ENCODE assay signal across 11 cellular contexts in the genomic region with DNA sequence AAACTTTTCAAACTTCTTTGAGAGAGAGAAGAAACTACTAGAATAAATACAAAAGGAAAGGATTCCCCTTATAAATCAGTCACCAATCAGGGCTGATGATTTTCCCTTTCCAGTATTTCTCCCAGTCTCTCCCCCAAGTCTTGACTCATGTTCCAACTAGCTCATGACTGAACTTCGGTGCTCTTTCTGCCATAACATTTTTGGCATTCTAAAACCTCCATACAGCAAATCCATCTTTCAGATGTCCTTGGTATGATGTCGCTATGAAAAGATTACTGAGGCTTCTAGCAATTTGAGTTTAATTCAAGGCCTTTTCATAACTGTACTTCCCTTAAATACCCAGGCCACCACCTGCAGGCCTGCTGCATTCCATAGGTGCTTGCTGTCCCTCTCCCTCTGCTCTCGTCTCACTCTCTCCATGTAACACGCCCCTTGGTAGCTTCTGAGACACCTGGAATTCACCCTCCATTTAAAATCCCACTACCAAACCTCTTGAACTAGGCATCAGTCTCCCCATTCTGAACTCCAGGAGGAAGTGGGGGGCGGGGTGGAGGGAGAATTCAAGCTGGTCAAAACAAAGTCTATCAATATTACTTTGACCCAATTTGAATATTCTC. TPM values are rescaled to one million over a fixed set of nuclear protein-coding genes. Genes with fewer than 3 reads are reported as not detected.
DNase-seq lines count a peak whose midpoint lies in the region; ATAC-seq and TF ChIP-seq lines count a peak whose summit lies in the region.
"Had no signal": no experiment of that assay in that cellular context is flagged by ENCODE, and none has a peak within 500 bp of the region (broad histone marks: within the 10 kb centered on the region; RNA-seq: fewer than 3 reads in every experiment).

No MANE protein-coding gene starts in this region.

- WGBS in endodermal cell (ENCODE audit: insufficient coverage in 1 of 2, insufficient read length in 1 of 2), 2 experiments: 61 to 90% methylated on average over 2 to 4 of the region's 5 CpGs

- in situ Hi-C loops in Caki2 (cut with HindIII; ENCODE audit: low pct_unique_long_range_greater_than_20kb, low sequenced_read_pairs): no loop called here

- H3K36me3 Mint-ChIP-seq in endodermal cell (ENCODE audit: low read depth) (no peaks in the 10 kb centered on the region), neural crest cell (ENCODE audit: low read depth) (no peaks in the 10 kb centered on the region), osteocyte (ENCODE audit: unreplicated experiment) (no peaks in the 10 kb centered on the region)
- H3K36me3 Mint-ChIP-seq: activated naive CD4-positive, alpha-beta T cell treated with anti-CD3 and anti-CD28 coated beads, Interleukin-2, amount 50 U/mL, for 24 hours had no signal

- H3K9me3 ChIP-seq in endodermal cell (ENCODE audit: control insufficient read depth, low read length): no peaks in the 10 kb centered on the region
- no peaks in the 10 kb centered on the region for H3K9me3 ChIP-seq in Peyer's patch

- H3K27ac Mint-ChIP-seq in endodermal cell: no peak overlapping the region
- no peak overlapping the region for H3K27ac Mint-ChIP-seq in neural crest cell (ENCODE audit: unreplicated experiment)
- no peak overlapping the region for H3K27ac Mint-ChIP-seq in osteocyte (ENCODE audit: unreplicated experiment)
- H3K27ac Mint-ChIP-seq: activated naive CD4-positive, alpha-beta T cell treated with anti-CD3 and anti-CD28 coated beads, Interleukin-2, amount 50 U/mL, for 24 hours had no signal

- H3K4me1 Mint-ChIP-seq in endodermal cell: peaks cover 22% of the 10 kb centered on the region
- peaks cover 22% of the 10 kb centered on the region for H3K4me1 Mint-ChIP-seq in neural crest cell
- H3K4me1 Mint-ChIP-seq in osteocyte (ENCODE audit: unreplicated experiment): peaks cover 23% of the 10 kb centered on the region

- TF ChIP-seq POLR2A in Peyer's patch (IDR thresholded peaks at IDR 0.05): no peak

- no peaks in the 10 kb centered on the region for H3K4me1 ChIP-seq in endodermal cell (ENCODE audit: control insufficient read depth, insufficient read depth, low read length)
- peaks cover 0 to 7% (median 0%) of the 10 kb centered on the region in 4 donors for H3K4me1 ChIP-seq in Peyer's patch

- H3K27ac ChIP-seq in endodermal cell (ENCODE audit: low read depth, low read length) (no peak overlapping the region), Peyer's patch (no peak overlapping the region)

- DNase-seq in Caki2 (ENCODE audit: low read depth) (peak; percentile 36), LNCaP clone FGC (ENCODE audit: low read depth) (no peak), endodermal cell (peak; percentile 66), neural crest cell (ENCODE audit: low read depth, low spot score) (no peak), osteocyte (ENCODE audit: extremely low spot score, unreplicated experiment) (no peak), Peyer's patch (no peak)
- DNase-seq: activated CD4-positive, alpha-beta T cell treated with anti-CD3 and anti-CD28 coated beads, Interleukin-2, amount 50 U/mL, for 48 hours; NCI-H1930 had no signal

- H3K4me3 Mint-ChIP-seq in endodermal cell (peak overlapping the region; percentile 70), neural crest cell (peak overlapping the region; percentile 97), osteocyte (ENCODE audit: unreplicated experiment) (no peak overlapping the region)
- H3K4me3 Mint-ChIP-seq: activated naive CD4-positive, alpha-beta T cell treated with anti-CD3 and anti-CD28 coated beads, Interleukin-2, amount 50 U/mL, for 24 hours had no signal

- H3K9me3 Mint-ChIP-seq in endodermal cell (no peaks in the 10 kb centered on the region), neural crest cell (no peaks in the 10 kb centered on the region), osteocyte (ENCODE audit: unreplicated experiment) (no peaks in the 10 kb centered on the region)

- H3K4me3 ChIP-seq in LNCaP clone FGC (ENCODE audit: low read depth, low read length) (peak overlapping the region; percentile 97), endodermal cell (ENCODE audit: low read length) (peak overlapping the region; percentile 85), Peyer's patch (no peak overlapping the region)

- H3K36me3 ChIP-seq in endodermal cell (ENCODE audit: control insufficient read depth, insufficient read depth, low read length): no peaks in the 10 kb centered on the region
- no peaks in the 10 kb centered on the region for H3K36me3 ChIP-seq in Peyer's patch

- H3K9ac ChIP-seq in endodermal cell (ENCODE audit: extremely low read depth, low read length, poor library complexity, severe bottlenecking): no peak overlapping the region

- H3K27me3 Mint-ChIP-seq in endodermal cell (ENCODE audit: insufficient read depth) (peaks cover 30% of the 10 kb centered on the region), neural crest cell (ENCODE audit: low read depth) (peaks cover 10% of the 10 kb centered on the region), osteocyte (ENCODE audit: unreplicated experiment) (peaks cover 5% of the 10 kb centered on the region)

- no peak for ATAC-seq in GM21529 (IDR thresholded peaks at IDR 0.05; ENCODE audit: unreplicated experiment)
- ATAC-seq in GM21723 (IDR thresholded peaks at IDR 0.05; ENCODE audit: unreplicated experiment): no peak

- TF ChIP-seq CTCF in LNCaP clone FGC (IDR thresholded peaks at IDR 0.05; ENCODE audit: control insufficient read depth, extremely low read depth, insufficient read depth): no peak
- TF ChIP-seq CTCF in endodermal cell (conservative IDR thresholded peaks at IDR 0.05): no peak
- TF ChIP-seq CTCF in neural crest cell (conservative IDR thresholded peaks at IDR 0.05): no peak
- no peak for TF ChIP-seq CTCF in osteocyte (IDR thresholded peaks at IDR 0.05)
- no peak for TF ChIP-seq CTCF in Peyer's patch (IDR thresholded peaks at IDR 0.05)

- H3K27me3 ChIP-seq in endodermal cell (ENCODE audit: control insufficient read depth, insufficient read depth, low read length, poor library complexity, severe bottlenecking) (peaks cover 21% of the 10 kb centered on the region), Peyer's patch (no peaks in the 10 kb centered on the region)

RNA-seq across cellular contexts. Expression of gene PRKD1, which starts 2.4 kb away (rescaled TPM):
- total RNA-seq in Caki2 (2014; rRNA removed; shearing (Covaris generic); ENCODE audit: low replicate concordance): 5.1 and 10.3 TPM in 2 replicates
- total RNA-seq in endodermal cell: 10 to 100 TPM; 12.0 to 12.6 TPM
- polyA plus RNA-seq in endodermal cell (2013, experiment 1 of 2): 9.2 TPM
- polyA plus RNA-seq in endodermal cell (2013, experiment 2 of 2): 8.0 TPM
- total RNA-seq in neural crest cell: 12.4 and 13.5 TPM in 2 replicates
- total RNA-seq in osteocyte: 6.1 and 6.6 TPM in 2 replicates
- total RNA-seq in Peyer's patch: 1 to 10 TPM in 3 of 4 donors, under 1 TPM in 1; 0.88 to 5.0 (median 3.6) TPM

Comparison
In these comparisons a context has a peak if more than half of its experiments do, and no peak if none do; other contexts are left out.
1. DNase-seq: peak in Caki2 (single experiment) and endodermal cell (single experiment); none in LNCaP clone FGC (single experiment), neural crest cell (single experiment), osteocyte (single experiment) and Peyer's patch (0 of 3).
2. H3K4me3 ChIP-seq: peak in LNCaP clone FGC (single experiment) and endodermal cell (single experiment); none in Peyer's patch (0 of 4).